ENCODE assay signal across 11 cellular contexts in genomic region chr13:91580749-91581148, GRCh38.
"Had no signal": no experiment of that assay in that cellular context is flagged by ENCODE, and none has a peak within 500 bp of the region (broad histone marks: within the 10 kb centered on the region; RNA-seq: fewer than 3 reads in every experiment).

No MANE protein-coding gene starts in this region.

- H2AFZ ChIP-seq: GM23248, GM23338 had no signal

- H3K9me3 ChIP-seq: HAP-1 had no signal

- H3K4me2 ChIP-seq: GM23338 had no signal

- H3K36me3 ChIP-seq: HAP-1 had no signal

- H3K9ac ChIP-seq: GM23248 had no signal

- DNase-seq: GM23248, GOT3, H7, H9, HCEC 1CT, HFFc6 had no signal

- H3K4me1 ChIP-seq: HAP-1 had no signal

- ATAC-seq: GM23338, HCT116 had no signal

- H3K27ac ChIP-seq: GM23248 had no signal

- FAIRE-seq: H1, H54 had no signal

- H3K4me3 ChIP-seq: GM23248, GM23338, HAP-1 had no signal
